8 cellular contexts compared by ENCODE assay signal in genomic region chr10:99430116-99430450, GRCh38. TPM values are rescaled to one million over a fixed set of nuclear protein-coding genes. Genes with fewer than 3 reads are reported as not detected.
DNase-seq lines count a peak whose midpoint lies in the region; ATAC-seq and TF ChIP-seq lines count a peak whose summit lies in the region.

No MANE protein-coding gene starts in this region.

- H3K4me1 Mint-ChIP-seq in activated CD8-positive, alpha-beta T cell treated with anti-CD3 and anti-CD28 coated beads for 36 hours (ENCODE audit: low read depth), result peaks cover 30% of the 10 kb centered on the region
- peaks cover 32% of the 10 kb centered on the region for H3K4me1 Mint-ChIP-seq in stimulated activated effector memory CD8-positive, alpha-beta T cell treated with anti-CD3 and anti-CD28 coated beads, Interleukin-12 subunit alpha, Interleukin-12 subunit beta, amount 100 ng/mL, for 72 hours

- peak overlapping the region; percentile 100 for H3K4me3 Mint-ChIP-seq in activated CD8-positive, alpha-beta T cell treated with anti-CD3 and anti-CD28 coated beads for 36 hours
- peak overlapping the region; percentile 95 for H3K4me3 Mint-ChIP-seq in stimulated activated effector memory CD8-positive, alpha-beta T cell treated with anti-CD3 and anti-CD28 coated beads, Interleukin-12 subunit alpha, Interleukin-12 subunit beta, amount 100 ng/mL, for 72 hours

- H3K36me3 ChIP-seq in hepatocyte (replicated peaks; ENCODE audit: insufficient read depth, low read depth), result no peaks in the 10 kb centered on the region

- no peaks in the 10 kb centered on the region for H3K27me3 Mint-ChIP-seq in activated CD8-positive, alpha-beta T cell treated with anti-CD3 and anti-CD28 coated beads for 36 hours

- no peak for TF ChIP-seq CTCF in activated CD8-positive, alpha-beta T cell treated with anti-CD3 and anti-CD28 coated beads for 36 hours (IDR thresholded peaks at IDR 0.05)
- TF ChIP-seq CTCF in hepatocyte (IDR thresholded peaks at IDR 0.05; ENCODE audit: poor library complexity), result peak; percentile 6

- H3K4me2 ChIP-seq in hepatocyte, result peak overlapping the region; percentile 84

- H3K27me3 ChIP-seq in hepatocyte, result no peaks in the 10 kb centered on the region

- no peaks in the 10 kb centered on the region for H3K9me3 ChIP-seq in hepatocyte (ENCODE audit: low read depth)

- H3K4me1 ChIP-seq in hepatocyte (ENCODE audit: insufficient read depth), result peaks cover 8% of the 10 kb centered on the region

- WGBS in hepatocyte (ENCODE audit: low lambda C conversion rate, missing lambda C conversion rate), result 7% methylated on average over 14 of the region's 14 CpGs

- H3K4me3 ChIP-seq in hepatocyte, result peak overlapping the region; percentile 35

- H3K9me2 ChIP-seq in hepatocyte (replicated peaks; ENCODE audit: insufficient read depth), result no peaks in the 10 kb centered on the region

- H3K9me3 Mint-ChIP-seq in activated CD8-positive, alpha-beta T cell treated with anti-CD3 and anti-CD28 coated beads for 36 hours, result no peaks in the 10 kb centered on the region
- no peaks in the 10 kb centered on the region for H3K9me3 Mint-ChIP-seq in stimulated activated effector memory CD8-positive, alpha-beta T cell treated with anti-CD3 and anti-CD28 coated beads, Interleukin-12 subunit alpha, Interleukin-12 subunit beta, amount 100 ng/mL, for 72 hours

- DNase-seq in activated CD8-positive, alpha-beta T cell treated with anti-CD3 and anti-CD28 coated beads for 36 hours, result no peak
- DNase-seq in hepatocyte (ENCODE audit: low spot score), result no peak
- DNase-seq in stimulated activated effector memory CD8-positive, alpha-beta T cell treated with anti-CD3 and anti-CD28 coated beads, Interleukin-12 subunit alpha, Interleukin-12 subunit beta, amount 100 ng/mL, for 72 hours (ENCODE audit: low spot score in 2 of 2), result no peak
- no peak for DNase-seq in amniotic stem cell (lab: John Stamatoyannopoulos, UW)
- DNase-seq in activated CD4-positive, alpha-beta T cell treated with anti-CD3 and anti-CD28 coated beads for 4 hours, result no peak

- H3K36me3 Mint-ChIP-seq in activated CD8-positive, alpha-beta T cell treated with anti-CD3 and anti-CD28 coated beads for 36 hours (ENCODE audit: low read depth), result peaks cover 17% of the 10 kb centered on the region
- H3K36me3 Mint-ChIP-seq in stimulated activated effector memory CD8-positive, alpha-beta T cell treated with anti-CD3 and anti-CD28 coated beads, Interleukin-12 subunit alpha, Interleukin-12 subunit beta, amount 100 ng/mL, for 72 hours, result peaks cover 23% of the 10 kb centered on the region

- intact Hi-C loops in activated CD8-positive, alpha-beta T cell treated with anti-CD3 and anti-CD28 coated beads for 36 hours (cut with micrococcal nuclease), result loop anchor here (2.0 to 10.0 kb wide), 2 partner anchors 125 to 191 kb away; partner anchors contain the start of gene SLC25A28

- ATAC-seq in GM18519 (IDR thresholded peaks at IDR 0.05; ENCODE audit: low FRiP score, unreplicated experiment), result peak; percentile 5
- ATAC-seq in HG02885 (IDR thresholded peaks at IDR 0.05; ENCODE audit: poor library complexity, unreplicated experiment), result peak; percentile 16
- peak; percentile 3 for ATAC-seq in activated CD8-positive, alpha-beta T cell treated with anti-CD3 and anti-CD28 coated beads for 36 hours
- peak; percentile 15 for ATAC-seq in stimulated activated effector memory CD8-positive, alpha-beta T cell treated with anti-CD3 and anti-CD28 coated beads, Interleukin-12 subunit alpha, Interleukin-12 subunit beta, amount 100 ng/mL, for 72 hours
- ATAC-seq in GM18870 (IDR thresholded peaks at IDR 0.05; ENCODE audit: unreplicated experiment), result no peak

- CTCF ChIA-PET in activated CD8-positive, alpha-beta T cell treated with anti-CD3 and anti-CD28 coated beads for 36 hours (lab: Charles Lee), result interaction anchor here (1.5 to 2.0 kb wide), 3 partner anchors 38 to 302 kb away, joined by 5 to 7 read pairs (median 6); partner anchors contain the start of genes COX15 and CUTC

- POLR2A ChIA-PET in activated CD8-positive, alpha-beta T cell treated with anti-CD3 and anti-CD28 coated beads for 36 hours (lab: Charles Lee), result interaction anchor here (0.9 to 2.8 kb wide), 9 partner anchors 9 to 302 kb away, joined by 3 to 37 read pairs (median 5); partner anchors contain the start of genes COX15, CUTC and SLC25A28

- no peaks in the 10 kb centered on the region for H4K20me1 ChIP-seq in hepatocyte (ENCODE audit: insufficient read depth, poor library complexity, severe bottlenecking)

- peaks cover 60% of the 10 kb centered on the region for H3K79me2 ChIP-seq in hepatocyte

- H2AFZ ChIP-seq in hepatocyte, result peak overlapping the region; percentile 68

- H3K27ac ChIP-seq in hepatocyte, result peak overlapping the region; percentile 75

- peak overlapping the region; percentile 99 for H3K27ac Mint-ChIP-seq in activated CD8-positive, alpha-beta T cell treated with anti-CD3 and anti-CD28 coated beads for 36 hours
- H3K27ac Mint-ChIP-seq in stimulated activated effector memory CD8-positive, alpha-beta T cell treated with anti-CD3 and anti-CD28 coated beads, Interleukin-12 subunit alpha, Interleukin-12 subunit beta, amount 100 ng/mL, for 72 hours, result peak overlapping the region; percentile 95

RNA-seq across cellular contexts. Expression of gene GOT1, which starts 0.3 kb away (rescaled TPM):
- total RNA-seq in activated CD8-positive, alpha-beta T cell treated with anti-CD3 and anti-CD28 coated beads for 36 hours, result 10 to 100 TPM; 48.7 to 51.5 TPM
- total RNA-seq in hepatocyte, result 51.1 and 59.0 TPM in 2 replicates
- 53.1 and 60.8 TPM in 2 replicates for polyA plus RNA-seq in hepatocyte
